In genomic region chr19:54181894-54182293, GRCh38 we compare ENCODE assay signal across 2 cellular contexts. TPM values are rescaled to one million over a fixed set of nuclear protein-coding genes. Genes with fewer than 3 reads are reported as not detected.
"Had no signal": no experiment of that assay in that cellular context is flagged by ENCODE, and none has a peak within 500 bp of the region (broad histone marks: within the 10 kb centered on the region; RNA-seq: fewer than 3 reads in every experiment).

No MANE protein-coding gene starts in this region.

RNA-seq across cellular contexts. Expression of gene TMC4, which starts 8.9 kb away (rescaled TPM):
- total RNA-seq: GM23248, H4 had no signal
